ENCODE assay signal across 10 cellular contexts in the genomic region with DNA sequence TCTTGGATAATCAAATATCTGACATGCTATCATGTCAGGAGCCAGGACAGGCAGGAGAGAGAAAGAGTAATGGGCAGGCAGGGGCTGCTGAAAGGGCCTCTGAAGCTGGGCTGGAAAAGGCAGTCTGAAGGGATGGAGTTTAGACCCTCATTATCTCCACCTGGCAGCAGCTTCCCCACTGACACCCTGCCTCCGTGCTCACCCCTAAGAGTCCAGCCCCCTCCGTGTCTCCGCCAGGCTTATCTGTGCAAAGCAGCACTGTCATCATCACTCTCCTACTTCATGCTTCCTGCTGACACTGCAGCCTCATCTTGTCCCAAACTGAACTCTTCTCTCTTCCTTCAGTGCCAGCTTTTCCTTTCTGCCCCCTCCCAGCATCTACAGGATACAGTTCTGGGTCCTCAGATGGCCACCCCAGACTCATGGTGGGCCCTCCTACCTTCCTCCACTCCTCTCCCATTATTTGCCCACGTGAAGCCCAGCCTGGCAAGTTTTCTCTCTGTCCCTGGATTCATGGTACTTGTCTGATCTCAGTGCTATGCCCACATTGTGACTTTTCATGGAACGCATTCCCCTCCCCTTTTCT.
DNase-seq lines count a peak whose midpoint lies in the region; ATAC-seq and TF ChIP-seq lines count a peak whose summit lies in the region.
"Had no signal": no experiment of that assay in that cellular context is flagged by ENCODE, and none has a peak within 500 bp of the region (broad histone marks: within the 10 kb centered on the region; RNA-seq: fewer than 3 reads in every experiment).

No MANE protein-coding gene starts in this region.

- H3K4me3 Mint-ChIP-seq in activated CD4-positive, alpha-beta T cell treated with anti-CD3 and anti-CD28 coated beads, Interleukin-2, amount 10 ng/mL, durations not matched to agents 24 days and 14 days: no peak overlapping the region

- H3K4me1 Mint-ChIP-seq in activated CD4-positive, alpha-beta T cell treated with anti-CD3 and anti-CD28 coated beads, Interleukin-2, amount 10 ng/mL, durations not matched to agents 24 days and 14 days: peaks cover 5% of the 10 kb centered on the region

- in situ Hi-C loops in GM13977 (cut with MboI; ENCODE audit: low pct_unique_long_range_greater_than_20kb, low sequenced_read_pairs, unreplicated experiment): loop anchor here (10.0 kb wide), 1 partner anchor 131 kb away; no protein-coding TSS in a partner anchor

- H3K27ac Mint-ChIP-seq in activated CD4-positive, alpha-beta T cell treated with anti-CD3 and anti-CD28 coated beads, Interleukin-2, amount 10 ng/mL, durations not matched to agents 24 days and 14 days: no peak overlapping the region

- H3K27ac ChIP-seq in Peyer's patch (peak overlapping the region; percentile 12 to 57 (median 38)), dorsolateral prefrontal cortex (peak overlapping the region in 50 of 59 donors; percentile 8 to 98 (median 57)), lung (ENCODE audit: low read depth in 1 of 2, low read length in 1 of 2) (peak overlapping the region; percentile 79 to 81), temporal lobe (ENCODE audit: low read depth, low read length) (peak overlapping the region; percentile 14)
- H3K27ac ChIP-seq: HL-60 had no signal

- intact Hi-C loops in dorsolateral prefrontal cortex (cut with DNase I): loop anchor here in 1 of 2 donors (10.0 kb wide), 1 partner anchor 231 kb away; the partner anchor contains the start of gene SMC5
- intact Hi-C loops in activated CD4-positive, alpha-beta T cell treated with anti-CD3 and anti-CD28 coated beads, Interleukin-2, amount 10 ng/mL, durations not matched to agents 24 days and 14 days (cut with micrococcal nuclease): no loop called here

- no peak for TF ChIP-seq CTCF in Peyer's patch (IDR thresholded peaks at IDR 0.05)
- TF ChIP-seq CTCF in dorsolateral prefrontal cortex (IDR thresholded peaks at IDR 0.05 in 54 of 56, conservative IDR thresholded peaks at IDR 0.05 in 2 of 56; ENCODE audit: low read depth in 1 of 56, partially characterized antibody in 56 of 56): no peak
- TF ChIP-seq CTCF in lung (IDR thresholded peaks at IDR 0.05; ENCODE audit: control extremely low read depth, extremely low read depth): no peak
- TF ChIP-seq CTCF in GM13977 (IDR thresholded peaks at IDR 0.05; ENCODE audit: extremely low read depth, insufficient read depth, missing control alignments): no peak

- no peak for TF ChIP-seq POLR2A in Peyer's patch (IDR thresholded peaks at IDR 0.05)

- WGBS in lung, 2 donors: 35 to 47% methylated on average over 5 of the region's 5 CpGs

- no peak for ATAC-seq in lung (ENCODE audit: insufficient read depth, low FRiP score)

- no peaks in the 10 kb centered on the region for H3K9me3 ChIP-seq in Peyer's patch
- no peaks in the 10 kb centered on the region for H3K9me3 ChIP-seq in lung (ENCODE audit: control insufficient read depth in 2 of 2, insufficient read depth in 1 of 2, low read length in 1 of 2)

- no peak for DNase-seq in Peyer's patch
- no peak for DNase-seq in dorsolateral prefrontal cortex
- no peak for DNase-seq in lung (ENCODE audit: low spot score)
- no peak for DNase-seq in stimulated activated CD4-positive, alpha-beta T cell treated with anti-CD3 and anti-CD28 coated beads, Interleukin-2, amount 100 ng/mL, for 48 hours
- DNase-seq in activated CD4-positive, alpha-beta T cell treated with anti-CD3 and anti-CD28 coated beads, Interleukin-2, amount 10 ng/mL, durations not matched to agents 24 days and 14 days: no peak
- DNase-seq in GM13977 (ENCODE audit: low spot score): no peak
- no peak for DNase-seq in NCI-H446 (lab: John Stamatoyannopoulos, UW)
- DNase-seq: NK-92 treated with Interleukin-12 subunit alpha and Interleukin-12 subunit beta, amount 100 ng/mL, for 24 hours had no signal

- no peaks in the 10 kb centered on the region for H3K27me3 Mint-ChIP-seq in activated CD4-positive, alpha-beta T cell treated with anti-CD3 and anti-CD28 coated beads, Interleukin-2, amount 10 ng/mL, durations not matched to agents 24 days and 14 days

- peaks cover 5% of the 10 kb centered on the region for H3K9me3 Mint-ChIP-seq in activated CD4-positive, alpha-beta T cell treated with anti-CD3 and anti-CD28 coated beads, Interleukin-2, amount 10 ng/mL, durations not matched to agents 24 days and 14 days

- no peaks in the 10 kb centered on the region for H3K36me3 Mint-ChIP-seq in activated CD4-positive, alpha-beta T cell treated with anti-CD3 and anti-CD28 coated beads, Interleukin-2, amount 10 ng/mL, durations not matched to agents 24 days and 14 days (ENCODE audit: low read depth)

- no peaks in the 10 kb centered on the region for H3K36me3 ChIP-seq in Peyer's patch
- H3K36me3 ChIP-seq in lung (ENCODE audit: control insufficient read depth in 2 of 2, insufficient read depth in 2 of 2, low read length in 2 of 2): no peaks in the 10 kb centered on the region

- H3K4me1 ChIP-seq in Peyer's patch (peaks cover 0 to 27% (median 5%) of the 10 kb centered on the region in 4 donors), lung (ENCODE audit: control insufficient read depth in 2 of 2, insufficient read depth in 2 of 2, low read length in 2 of 2) (peaks cover 12 to 18% of the 10 kb centered on the region in 2 donors)

- H3K27me3 ChIP-seq in Peyer's patch (no peaks in the 10 kb centered on the region), dorsolateral prefrontal cortex (no peaks in the 10 kb centered on the region), lung (ENCODE audit: control insufficient read depth, insufficient read depth) (no peaks in the 10 kb centered on the region)

- H3K4me3 ChIP-seq in Peyer's patch (no peak overlapping the region), dorsolateral prefrontal cortex (no peak overlapping the region), lung (no peak overlapping the region)

Comparison
In these comparisons a context has a peak if more than half of its experiments do, and no peak if none do; other contexts are left out.
1. H3K27ac ChIP-seq: peak in every context shown above with its lines; median percentile 80 in lung; 57 in dorsolateral prefrontal cortex; 38 in Peyer's patch; 14 in temporal lobe.